Comparison of ENCODE assay signal across 8 cellular contexts in the genomic region with DNA sequence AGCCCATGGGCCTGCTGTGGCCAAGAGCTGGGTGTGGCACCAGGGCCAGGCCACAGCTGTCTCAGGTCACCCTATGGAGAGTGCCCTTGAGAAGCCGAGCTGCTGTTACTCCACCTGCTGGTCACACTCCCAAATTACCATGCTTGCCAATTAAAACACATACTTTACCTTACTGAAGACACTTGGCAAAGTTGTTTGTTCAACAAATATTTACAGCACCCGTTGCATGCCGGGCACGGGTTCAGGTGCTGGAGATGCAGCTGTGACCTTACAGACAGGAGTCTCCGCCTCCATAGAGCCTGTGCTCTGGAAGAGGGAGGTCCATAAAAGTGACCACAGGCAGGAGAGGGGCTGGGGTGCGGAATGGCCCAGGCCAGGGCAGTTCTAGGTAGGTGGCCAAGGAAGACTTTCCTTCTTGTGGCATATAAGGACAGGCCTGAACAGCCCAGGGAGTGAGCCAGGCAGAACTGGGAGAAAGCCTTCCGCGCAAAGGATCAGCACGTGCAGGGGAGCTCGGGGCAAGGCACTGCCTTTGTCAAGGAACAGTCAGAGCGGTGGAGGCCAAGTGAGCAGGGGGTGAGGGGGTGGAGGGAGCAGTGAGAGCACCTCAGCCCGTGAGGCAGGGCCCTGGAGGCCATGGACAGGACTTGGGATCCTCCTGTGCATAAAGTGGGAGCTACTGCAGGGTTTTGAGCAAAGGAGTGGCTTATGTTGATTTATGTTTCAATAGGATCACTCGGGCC. TPM values are rescaled to one million over a fixed set of nuclear protein-coding genes. Genes with fewer than 3 reads are reported as not detected.
DNase-seq lines count a peak whose midpoint lies in the region; ATAC-seq and TF ChIP-seq lines count a peak whose summit lies in the region.

No MANE protein-coding gene starts in this region.

- peaks cover 62% of the 10 kb centered on the region for H3K36me3 Mint-ChIP-seq in activated T-cell treated with anti-CD3 and anti-CD28 coated beads, Interleukin-2, amount 50 U/mL, for 4 hours (ENCODE audit: insufficient read depth)
- H3K36me3 Mint-ChIP-seq in progenitor cell of endocrine pancreas (ENCODE audit: insufficient read depth): peaks cover 45% of the 10 kb centered on the region

- no peak overlapping the region for H3K9ac ChIP-seq in NT2/D1 (ENCODE audit: insufficient read length, low read depth)

- H3K4me1 ChIP-seq in NT2/D1 (ENCODE audit: insufficient read depth, insufficient read length): no peaks in the 10 kb centered on the region

- H3K9me3 Mint-ChIP-seq in activated T-cell treated with anti-CD3 and anti-CD28 coated beads, Interleukin-2, amount 50 U/mL, for 4 hours: no peaks in the 10 kb centered on the region
- H3K9me3 Mint-ChIP-seq in progenitor cell of endocrine pancreas (ENCODE audit: low read depth): peaks cover 2% of the 10 kb centered on the region

- H3K4me1 Mint-ChIP-seq in activated T-cell treated with anti-CD3 and anti-CD28 coated beads, Interleukin-2, amount 50 U/mL, for 4 hours (ENCODE audit: low read depth): no peaks in the 10 kb centered on the region
- peaks cover 8% of the 10 kb centered on the region for H3K4me1 Mint-ChIP-seq in progenitor cell of endocrine pancreas (ENCODE audit: low read depth)

- peak overlapping the region; percentile 35 for H3K27ac Mint-ChIP-seq in progenitor cell of endocrine pancreas

- H3K9me3 ChIP-seq in NT2/D1 (ENCODE audit: insufficient read depth, low read length): peaks cover 4% of the 10 kb centered on the region; the same call in 1 of the 2 replicates

- no peaks in the 10 kb centered on the region for H3K27me3 Mint-ChIP-seq in activated T-cell treated with anti-CD3 and anti-CD28 coated beads, Interleukin-2, amount 50 U/mL, for 4 hours (ENCODE audit: low read depth)
- no peaks in the 10 kb centered on the region for H3K27me3 Mint-ChIP-seq in progenitor cell of endocrine pancreas

- peak; percentile 71 for ATAC-seq in HG03280 (IDR thresholded peaks at IDR 0.05; ENCODE audit: unreplicated experiment)
- peak; percentile 78 to 85 for ATAC-seq in activated T-cell treated with anti-CD3 and anti-CD28 coated beads, Interleukin-2, amount 50 U/mL, for 4 hours
- ATAC-seq in GM18517 (IDR thresholded peaks at IDR 0.05; ENCODE audit: unreplicated experiment): no peak
- ATAC-seq in omental fat pad (ENCODE audit: low FRiP score): no peak

- no peak overlapping the region for H3K4me3 Mint-ChIP-seq in activated T-cell treated with anti-CD3 and anti-CD28 coated beads, Interleukin-2, amount 50 U/mL, for 4 hours
- no peak overlapping the region for H3K4me3 Mint-ChIP-seq in progenitor cell of endocrine pancreas (ENCODE audit: low read depth)

- no peak overlapping the region for H3K4me3 ChIP-seq in NT2/D1 (ENCODE audit: insufficient read length, low read depth)

- no peaks in the 10 kb centered on the region for H3K27me3 ChIP-seq in NT2/D1 (ENCODE audit: insufficient read depth, insufficient read length)

- peak; percentile 71 for DNase-seq in ELF-1 (ENCODE audit: low read depth, low spot score)
- peak; percentile 46 for DNase-seq in NT2/D1 (ENCODE audit: low read depth, low spot score)
- peak; percentile 20 for DNase-seq in activated T-cell treated with anti-CD3 and anti-CD28 coated beads, Interleukin-2, amount 50 U/mL, for 4 hours
- peak; percentile 63 for DNase-seq in germinal center (ENCODE audit: low spot score)
- DNase-seq in progenitor cell of endocrine pancreas (ENCODE audit: low spot score, unreplicated experiment): peak; percentile 48
- DNase-seq in omental fat pad (ENCODE audit: low spot score): no peak

- peaks cover 30% of the 10 kb centered on the region for H3K36me3 ChIP-seq in NT2/D1 (ENCODE audit: insufficient read depth, insufficient read length, low read length)

- TF ChIP-seq CTCF in progenitor cell of endocrine pancreas (IDR thresholded peaks at IDR 0.05; ENCODE audit: unreplicated experiment) (peak; percentile 73), omental fat pad (IDR thresholded peaks at IDR 0.05) (no peak)

RNA-seq across cellular contexts. Expression of a gene that starts 23.6 kb away (rescaled TPM):
- under 1 TPM; 0.33 to 0.69 (median 0.68) TPM for total RNA-seq in activated T-cell treated with anti-CD3 and anti-CD28 coated beads, Interleukin-2, amount 50 U/mL, for 4 hours
- total RNA-seq in progenitor cell of endocrine pancreas (0.78 and 0.81 TPM in 2 replicates), omental fat pad (1 to 10 TPM; 1.1 to 2.6 (median 1.5) TPM)

Comparison
In these comparisons a context has a peak if more than half of its experiments do, and no peak if none do; other contexts are left out.
1. ATAC-seq: peak in HG03280 (single experiment) and activated T-cell treated with anti-CD3 and anti-CD28 coated beads, Interleukin-2, amount 50 U/mL, for 4 hours (2 of 2); none in GM18517 (single experiment) and omental fat pad (single experiment).